Comparison of ENCODE assay signal across 16 cellular contexts in genomic region chr16:16992986-16993783, GRCh38.
DNase-seq lines count a peak whose midpoint lies in the region; ATAC-seq and TF ChIP-seq lines count a peak whose summit lies in the region.
"Had no signal": no experiment of that assay in that cellular context is flagged by ENCODE, and none has a peak within 500 bp of the region (broad histone marks: within the 10 kb centered on the region; RNA-seq: fewer than 3 reads in every experiment).

No MANE protein-coding gene starts in this region.

- no peak overlapping the region for H3K4me2 ChIP-seq in GM23338

- H3K9me3 Mint-ChIP-seq in CD4-positive, alpha-beta memory T cell, result no peaks in the 10 kb centered on the region
- no peaks in the 10 kb centered on the region for H3K9me3 Mint-ChIP-seq in GM23338
- no peaks in the 10 kb centered on the region for H3K9me3 Mint-ChIP-seq in activated T-cell treated with anti-CD3 and anti-CD28 coated beads, Interleukin-2, amount 50 U/mL, for 24 hours
- no peaks in the 10 kb centered on the region for H3K9me3 Mint-ChIP-seq in naive thymus-derived CD8-positive, alpha-beta T cell

- POLR2A ChIA-PET in CD4-positive, alpha-beta memory T cell (lab: Charles Lee; ENCODE audit: partially characterized antibody), result interaction anchor here (1.1 to 1.8 kb wide), 2 partner anchors 20 to 78 kb away, joined by 3 to 6 read pairs; no protein-coding TSS in a partner anchor
- POLR2A ChIA-PET in naive thymus-derived CD8-positive, alpha-beta T cell (lab: Charles Lee), result interaction anchor here (1.1 kb wide), 1 partner anchor 9 kb away, joined by 3 read pairs; no protein-coding TSS in a partner anchor

- peak overlapping the region; percentile 41 for H2AFZ ChIP-seq in GM23338

- H3K27me3 ChIP-seq in CD4-positive, alpha-beta memory T cell (ENCODE audit: insufficient read depth, low read length), result no peaks in the 10 kb centered on the region
- no peaks in the 10 kb centered on the region for H3K27me3 ChIP-seq in GM23338 (ENCODE audit: insufficient read depth)
- H3K27me3 ChIP-seq: ovary had no signal

- peak overlapping the region; percentile 22 to 74 (median 72) for H3K4me3 Mint-ChIP-seq in CD4-positive, alpha-beta memory T cell
- no peak overlapping the region for H3K4me3 Mint-ChIP-seq in GM23338
- H3K4me3 Mint-ChIP-seq in activated T-cell treated with anti-CD3 and anti-CD28 coated beads, Interleukin-2, amount 50 U/mL, for 24 hours, result peak overlapping the region; percentile 37
- peak overlapping the region; percentile 50 to 82 (median 66) for H3K4me3 Mint-ChIP-seq in naive thymus-derived CD8-positive, alpha-beta T cell

- H3K4me1 Mint-ChIP-seq in CD4-positive, alpha-beta memory T cell, result peaks cover 16 to 34% (median 20%) of the 10 kb centered on the region in 4 donors
- peaks cover 4% of the 10 kb centered on the region; the same call in 1 of the 3 replicates for H3K4me1 Mint-ChIP-seq in GM23338
- H3K4me1 Mint-ChIP-seq in activated T-cell treated with anti-CD3 and anti-CD28 coated beads, Interleukin-2, amount 50 U/mL, for 24 hours (ENCODE audit: low read depth), result peaks cover 19% of the 10 kb centered on the region
- H3K4me1 Mint-ChIP-seq in naive thymus-derived CD8-positive, alpha-beta T cell, result peaks cover 18 to 30% (median 24%) of the 10 kb centered on the region in 4 donors

- H3K9me3 ChIP-seq in CD4-positive, alpha-beta memory T cell (ENCODE audit: control insufficient read depth in 1 of 2, low read length in 2 of 2), result no peaks in the 10 kb centered on the region
- H3K9me3 ChIP-seq: ovary had no signal

- no peaks in the 10 kb centered on the region for H3K36me3 Mint-ChIP-seq in CD4-positive, alpha-beta memory T cell
- H3K36me3 Mint-ChIP-seq in GM23338 (ENCODE audit: low read depth), result no peaks in the 10 kb centered on the region
- no peaks in the 10 kb centered on the region for H3K36me3 Mint-ChIP-seq in activated T-cell treated with anti-CD3 and anti-CD28 coated beads, Interleukin-2, amount 50 U/mL, for 24 hours (ENCODE audit: low read depth)
- no peaks in the 10 kb centered on the region for H3K36me3 Mint-ChIP-seq in naive thymus-derived CD8-positive, alpha-beta T cell

- H3F3A ChIP-seq in GM23338 (replicated peaks; ENCODE audit: low read depth), result no peaks in the 10 kb centered on the region

- H3K27me3 Mint-ChIP-seq in CD4-positive, alpha-beta memory T cell, result peaks cover 0 to 3% of the 10 kb centered on the region in 2 donors
- peaks cover 2% of the 10 kb centered on the region for H3K27me3 Mint-ChIP-seq in GM23338 (ENCODE audit: insufficient read depth, low read depth, poor library complexity)
- no peaks in the 10 kb centered on the region for H3K27me3 Mint-ChIP-seq in activated T-cell treated with anti-CD3 and anti-CD28 coated beads, Interleukin-2, amount 50 U/mL, for 24 hours
- no peaks in the 10 kb centered on the region for H3K27me3 Mint-ChIP-seq in naive thymus-derived CD8-positive, alpha-beta T cell

- no peaks in the 10 kb centered on the region for H4K20me1 ChIP-seq in GM23338 (replicated peaks; ENCODE audit: insufficient read depth)

- no peak for TF ChIP-seq CTCF in GM23338 (conservative IDR thresholded peaks at IDR 0.05; ENCODE audit: low read depth in 2 of 2)

- H3K4me1 ChIP-seq in CD4-positive, alpha-beta memory T cell (ENCODE audit: insufficient read depth, low read length), result peaks cover 15% of the 10 kb centered on the region
- no peaks in the 10 kb centered on the region for H3K4me1 ChIP-seq in GM23338 (ENCODE audit: insufficient read depth)

- intact Hi-C loops in CD4-positive, alpha-beta memory T cell (cut with micrococcal nuclease), result no loop called here

- H3K4me3 ChIP-seq in CD4-positive, alpha-beta memory T cell (ENCODE audit: low read length in 2 of 2), result peak overlapping the region in 1 of 2 donors; percentile 0
- H3K4me3 ChIP-seq in GM23338, result no peak overlapping the region
- H3K4me3 ChIP-seq: ovary had no signal

- DNase-seq in CD4-positive, alpha-beta memory T cell, result peak in 4 of 5 donors; percentile 16 to 25 (median 19)
- DNase-seq in GM23338 (ENCODE audit: low spot score) (no peak), DMS114 treated with DMSO at 0.1 percent for 48 hours (lab: John Stamatoyannopoulos, UW; ENCODE audit: unreplicated experiment) (no peak), NCI-H187 (lab: John Stamatoyannopoulos, UW) (no peak), DMS153 (lab: John Stamatoyannopoulos, UW) (no peak)
- peak; percentile 37 for DNase-seq in activated T-cell treated with anti-CD3 and anti-CD28 coated beads, Interleukin-2, amount 50 U/mL, for 24 hours
- DNase-seq in naive thymus-derived CD8-positive, alpha-beta T cell, result peak in 6 of 10 donors; percentile 5 to 40 (median 28)
- DNase-seq: activated CD8-positive, alpha-beta memory T cell treated with anti-CD3 and anti-CD28 coated beads, Interleukin-2, amount 50 U/mL, for 48 hours; COR-L47; H7; hippocampal formation; NCI-H2081 treated with DMSO at 0.1 percent for 48 hours; ovary; PC-3 had no signal

- no peaks in the 10 kb centered on the region for H3K79me2 ChIP-seq in GM23338 (replicated peaks; ENCODE audit: insufficient read depth)

- H3K27ac Mint-ChIP-seq in CD4-positive, alpha-beta memory T cell, result peak overlapping the region; percentile 23 to 93 (median 76)
- H3K27ac Mint-ChIP-seq in GM23338, result no peak overlapping the region
- peak overlapping the region; percentile 79 for H3K27ac Mint-ChIP-seq in activated T-cell treated with anti-CD3 and anti-CD28 coated beads, Interleukin-2, amount 50 U/mL, for 24 hours
- H3K27ac Mint-ChIP-seq in naive thymus-derived CD8-positive, alpha-beta T cell, result peak overlapping the region; percentile 20 to 93 (median 79)

- no peak overlapping the region for H3K27ac ChIP-seq in CD4-positive, alpha-beta memory T cell (ENCODE audit: low read depth, low read length)
- no peak overlapping the region for H3K27ac ChIP-seq in GM23338 (ENCODE audit: low read depth)
- H3K27ac ChIP-seq: epithelial cell of prostate, ovary had no signal

- no peak for ATAC-seq in GM23338
- ATAC-seq in naive thymus-derived CD8-positive, alpha-beta T cell, result peak; percentile 70 to 80
- ATAC-seq in HG02642 (IDR thresholded peaks at IDR 0.05; ENCODE audit: poor library complexity, unreplicated experiment), result no peak
- ATAC-seq: PC-3 had no signal

- no peaks in the 10 kb centered on the region for H3K9me2 ChIP-seq in GM23338 (ENCODE audit: insufficient read depth)

- no peaks in the 10 kb centered on the region for H3K36me3 ChIP-seq in CD4-positive, alpha-beta memory T cell (ENCODE audit: insufficient read depth, low read length)
- no peaks in the 10 kb centered on the region for H3K36me3 ChIP-seq in GM23338 (ENCODE audit: insufficient read depth)
- H3K36me3 ChIP-seq: ovary had no signal

- CTCF ChIA-PET in CD4-positive, alpha-beta memory T cell (lab: Charles Lee; ENCODE audit: partially characterized antibody), result interaction anchor here (0.7 to 1.0 kb wide), 3 partner anchors 8 to 484 kb away, joined by 3 to 6 read pairs (median 3); no protein-coding TSS in a partner anchor

TF ChIP-seq in GM23338, 12 proteins besides CTCF, POLR2A, EP300 and RAD21 (continues in another document):
- TF ChIP-seq ZNF114 (CRISPR knock-in tag; IDR thresholded peaks at IDR 0.05), result no peak
- TF ChIP-seq STAT1 (IDR thresholded peaks at IDR 0.05; ENCODE audit: unreplicated experiment), result no peak
- no peak for TF ChIP-seq ZNF331 (CRISPR knock-in tag; IDR thresholded peaks at IDR 0.05; ENCODE audit: low read depth)
- TF ChIP-seq NANOG (IDR thresholded peaks at IDR 0.05; ENCODE audit: borderline replicate concordance), result no peak
- TF ChIP-seq REST (IDR thresholded peaks at IDR 0.05; ENCODE audit: unreplicated experiment), result no peak
- TF ChIP-seq CREB1 (CRISPR knock-in tag; IDR thresholded peaks at IDR 0.05; ENCODE audit: low read depth), result no peak

Comparison
In these comparisons a context has a peak if more than half of its experiments do, and no peak if none do; other contexts are left out.
1. DNase-seq: peak in CD4-positive, alpha-beta memory T cell (4 of 5), activated T-cell treated with anti-CD3 and anti-CD28 coated beads, Interleukin-2, amount 50 U/mL, for 24 hours (single experiment) and naive thymus-derived CD8-positive, alpha-beta T cell (6 of 10); none in GM23338 (single experiment), DMS114 treated with DMSO at 0.1 percent for 48 hours (single experiment), NCI-H187 (0 of 2) and DMS153 (single experiment).
2. ATAC-seq: peak in naive thymus-derived CD8-positive, alpha-beta T cell (2 of 2); none in GM23338 (single experiment) and HG02642 (single experiment).